ENCODE assay signal across 14 cellular contexts in the genomic region with DNA sequence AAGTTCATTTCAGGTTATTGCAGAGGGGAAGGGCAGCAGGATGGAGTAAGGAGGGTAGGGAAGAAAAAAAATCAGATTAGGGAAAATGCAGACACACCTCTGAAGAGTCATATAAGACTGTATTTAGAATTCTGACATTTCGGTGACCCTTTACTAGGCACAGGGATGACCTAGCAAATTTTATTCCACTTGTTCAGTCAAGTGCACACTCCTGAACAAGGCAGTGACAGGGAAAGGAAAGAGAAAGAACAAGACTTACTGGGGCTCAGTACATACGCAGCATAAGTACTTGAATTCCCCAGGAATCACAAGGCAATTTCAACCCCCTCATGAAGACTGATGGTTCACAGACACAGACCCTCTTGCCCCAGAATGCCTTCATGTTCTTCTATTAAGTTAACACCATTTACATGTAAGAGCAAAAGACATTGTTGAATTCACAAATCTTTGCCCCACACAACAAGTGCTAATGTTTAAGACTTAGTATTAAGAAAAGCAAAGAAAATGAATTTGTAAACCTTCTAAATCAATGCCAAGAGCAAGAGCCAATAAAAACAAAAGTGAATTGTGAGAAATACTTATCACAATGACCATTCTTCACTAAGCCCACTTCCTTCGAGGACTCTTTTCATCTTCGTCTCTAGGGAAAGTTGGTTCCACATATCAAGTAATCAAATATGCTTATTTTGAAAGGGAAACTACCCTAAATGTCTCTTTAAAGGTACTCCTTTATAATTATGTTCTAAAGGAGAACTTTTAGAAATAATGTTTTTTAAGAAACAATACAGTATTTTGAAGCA. TPM values are rescaled to one million over a fixed set of nuclear protein-coding genes. Genes with fewer than 3 reads are reported as not detected.
DNase-seq lines count a peak whose midpoint lies in the region; ATAC-seq, FAIRE-seq and TF ChIP-seq lines count a peak whose summit lies in the region.
"Had no signal": no experiment of that assay in that cellular context is flagged by ENCODE, and none has a peak within 500 bp of the region (broad histone marks: within the 10 kb centered on the region; RNA-seq: fewer than 3 reads in every experiment).

No MANE protein-coding gene starts in this region.

- TF ChIP-seq CTCF in esophagus muscularis mucosa (IDR thresholded peaks at IDR 0.05) (no peak), tibial nerve (IDR thresholded peaks at IDR 0.05) (no peak)

- WGBS in esophagus muscularis mucosa: 54% methylated on average over 4 of the region's 4 CpGs
- 80 to 88% methylated on average over 2 of the region's 4 CpGs for WGBS in mesodermal cell (ENCODE audit: insufficient coverage in 2 of 2), 2 experiments
- 41 to 42% methylated on average over 4 of the region's 4 CpGs for WGBS in tibial nerve, 2 donors

- H3K36me3 ChIP-seq in esophagus muscularis mucosa (no peaks in the 10 kb centered on the region), mesodermal cell (ENCODE audit: control insufficient read depth, insufficient read depth, low read length) (no peaks in the 10 kb centered on the region), tibial nerve (no peaks in the 10 kb centered on the region)
- H3K36me3 ChIP-seq: prostate gland had no signal

- H3K4me3 ChIP-seq in esophagus muscularis mucosa (peak overlapping the region in 1 of 4 donors; percentile 13), mesodermal cell (ENCODE audit: extremely low read depth, insufficient read depth, low read length, poor library complexity, severe bottlenecking) (no peak overlapping the region), tibial nerve (no peak overlapping the region)
- H3K4me3 ChIP-seq: prostate gland had no signal

- H3K9me3 ChIP-seq in esophagus muscularis mucosa (no peaks in the 10 kb centered on the region), mesodermal cell (ENCODE audit: control insufficient read depth, low read length) (no peaks in the 10 kb centered on the region), tibial nerve (no peaks in the 10 kb centered on the region)
- H3K9me3 ChIP-seq: prostate gland had no signal

- ATAC-seq in GM21786 (IDR thresholded peaks at IDR 0.05; ENCODE audit: unreplicated experiment): no peak

- TF ChIP-seq POLR2A in esophagus muscularis mucosa (IDR thresholded peaks at IDR 0.05; ENCODE audit: low read depth) (no peak), tibial nerve (IDR thresholded peaks at IDR 0.05) (no peak)

- DNase-seq in esophagus muscularis mucosa (ENCODE audit: extremely low spot score): no peak
- DNase-seq in tibial nerve (ENCODE audit: low spot score in 2 of 2): no peak
- no peak for DNase-seq in ureter (ENCODE audit: low spot score)
- DNase-seq in NCI-H526 treated with DMSO at 0.1 percent for 48 hours (lab: John Stamatoyannopoulos, UW): no peak
- no peak for DNase-seq in NCI-H2171 treated with DMSO at 0.1 percent for 48 hours (lab: John Stamatoyannopoulos, UW)
- DNase-seq: activated CD4-positive, CD25-positive, alpha-beta regulatory T cell treated with anti-CD3 and anti-CD28 coated beads, Interleukin-2, amount 50 U/mL, for 72 hours; midbrain; MM.1S; NCI-H2107; stimulated activated CD4-positive, alpha-beta T cell treated with anti-CD3 and anti-CD28 coated beads, Interleukin-4, amount 100 ng/mL, for 4 hours had no signal

- H3K27me3 ChIP-seq in esophagus muscularis mucosa (no peaks in the 10 kb centered on the region), tibial nerve (no peaks in the 10 kb centered on the region)

- intact Hi-C loops in esophagus muscularis mucosa (cut with DNase I): no loop called here

- H3K4me1 ChIP-seq in esophagus muscularis mucosa: peaks cover 27 to 60% (median 51%) of the 10 kb centered on the region in 4 donors
- H3K4me1 ChIP-seq in mesodermal cell (ENCODE audit: control insufficient read depth, insufficient read depth, low read length, poor library complexity, severe bottlenecking): peaks cover 7% of the 10 kb centered on the region
- peaks cover 0 to 74% (median 7%) of the 10 kb centered on the region in 4 donors for H3K4me1 ChIP-seq in tibial nerve
- H3K4me1 ChIP-seq: prostate gland had no signal

- peak; percentile 3 for FAIRE-seq in TTC549 (lab: Jason Lieb, UNC)

- no peak for TF ChIP-seq EP300 in esophagus muscularis mucosa (IDR thresholded peaks at IDR 0.05)
- TF ChIP-seq EP300 in tibial nerve (IDR thresholded peaks at IDR 0.05): no peak

- peak overlapping the region; percentile 2 to 52 (median 39) for H3K27ac ChIP-seq in esophagus muscularis mucosa (replicated peaks in 1 of 4)
- H3K27ac ChIP-seq in mesodermal cell (ENCODE audit: low read depth, low read length, severe bottlenecking): peak overlapping the region; percentile 86
- peak overlapping the region; percentile 37 to 85 (median 62) for H3K27ac ChIP-seq in tibial nerve
- H3K27ac ChIP-seq: prostate gland had no signal

RNA-seq across cellular contexts. Expression of gene COBLL1, which starts 47.0 kb away (rescaled TPM):
- total RNA-seq in esophagus muscularis mucosa: 10 to 100 TPM; 41.4 to 66.0 (median 61.9) TPM
- 22.2 TPM for polyA plus RNA-seq in mesodermal cell (2013, experiment 1 of 2)
- 39.7 TPM for polyA plus RNA-seq in mesodermal cell (2013, experiment 2 of 2)
- 100 to 1,000 TPM; 117 to 190 (median 146) TPM for total RNA-seq in tibial nerve
- 207 TPM for total RNA-seq in ureter
